Comparison of ENCODE assay signal across 8 cellular contexts in genomic region chr10:130135676-130136213, GRCh38. TPM values are rescaled to one million over a fixed set of nuclear protein-coding genes. Genes with fewer than 3 reads are reported as not detected.
DNase-seq lines count a peak whose midpoint lies in the region; ATAC-seq and TF ChIP-seq lines count a peak whose summit lies in the region.

No MANE protein-coding gene starts in this region.

- H3K4me1 ChIP-seq in hepatocyte (ENCODE audit: insufficient read depth) (peaks cover 15% of the 10 kb centered on the region), spleen (peaks cover 18 to 52% (median 46%) of the 10 kb centered on the region in 6 donors)

- peak overlapping the region; percentile 21 for H3K27ac ChIP-seq in AG04450 (ENCODE audit: low read depth, low read length)
- H3K27ac ChIP-seq in WERI-Rb-1, result peak overlapping the region; percentile 90
- peak overlapping the region; percentile 90 for H3K27ac ChIP-seq in hepatocyte
- peak overlapping the region; percentile 61 to 93 (median 85) for H3K27ac ChIP-seq in spleen

- intact Hi-C loops in spleen (cut with DNase I; ENCODE audit: low total_unique reads), result no loop called here

- CTCF ChIA-PET in AG04450 (lab: Charles Lee), result interaction anchor here (1.1 to 4.9 kb wide), 2 partner anchors 8 to 26 kb away, joined by 11 to 45 read pairs; partner anchors contain the start of gene C10orf143

- POLR2A ChIA-PET in AG04450 (lab: Yijun Ruan, JAX), result interaction anchor here (0.7 to 2.4 kb wide), 2 partner anchors 25 kb away, joined by 3 to 93 read pairs; partner anchors contain the start of gene C10orf143

- H3K79me2 ChIP-seq in hepatocyte, result peaks cover 42% of the 10 kb centered on the region

- WGBS in hepatocyte (ENCODE audit: low lambda C conversion rate, missing lambda C conversion rate), result 39% methylated on average over 15 of the region's 15 CpGs
- 23 to 70% (median 29%) methylated on average over 2 to 15 of the region's 15 CpGs for WGBS in spleen, 5 donors

- H3K36me3 ChIP-seq in WERI-Rb-1 (peaks cover 16% of the 10 kb centered on the region), hepatocyte (replicated peaks; ENCODE audit: insufficient read depth, low read depth) (no peaks in the 10 kb centered on the region), spleen (no peaks in the 10 kb centered on the region)

- H4K20me1 ChIP-seq in hepatocyte (ENCODE audit: insufficient read depth, poor library complexity, severe bottlenecking), result peaks cover 16% of the 10 kb centered on the region

- H3K4me3 ChIP-seq in AG04450 (ENCODE audit: low read depth, low read length) (peak overlapping the region; percentile 81), WERI-Rb-1 (ENCODE audit: low read depth, low read length) (peak overlapping the region; percentile 83), hepatocyte (peak overlapping the region; percentile 22), spleen (peak overlapping the region; percentile 92 to 100 (median 98))

- no peaks in the 10 kb centered on the region for H3K9me2 ChIP-seq in hepatocyte (replicated peaks; ENCODE audit: insufficient read depth)

- H3K9me3 ChIP-seq in AG04450 (ENCODE audit: control insufficient read depth, insufficient read depth, low read length), result no peaks in the 10 kb centered on the region
- no peaks in the 10 kb centered on the region for H3K9me3 ChIP-seq in WERI-Rb-1 (ENCODE audit: severe bottlenecking)
- H3K9me3 ChIP-seq in hepatocyte (ENCODE audit: low read depth), result no peaks in the 10 kb centered on the region
- H3K9me3 ChIP-seq in spleen, result no peaks in the 10 kb centered on the region

- ATAC-seq in GM21723 (IDR thresholded peaks at IDR 0.05; ENCODE audit: unreplicated experiment), result peak; percentile 20
- ATAC-seq in HG02798 (IDR thresholded peaks at IDR 0.05; ENCODE audit: poor library complexity, unreplicated experiment), result no peak

- peak overlapping the region; percentile 92 for H2AFZ ChIP-seq in hepatocyte

- H3K4me2 ChIP-seq in hepatocyte, result peak overlapping the region; percentile 95

- peaks cover 2% of the 10 kb centered on the region for H3K27me3 ChIP-seq in AG04450 (ENCODE audit: control insufficient read depth, insufficient read depth, low read length)
- no peaks in the 10 kb centered on the region for H3K27me3 ChIP-seq in WERI-Rb-1 (ENCODE audit: insufficient read depth, low read depth, severe bottlenecking)
- H3K27me3 ChIP-seq in hepatocyte, result no peaks in the 10 kb centered on the region
- peaks cover 0 to 6% (median 0%) of the 10 kb centered on the region in 7 donors for H3K27me3 ChIP-seq in spleen (replicated peaks in 1 of 7)

- no peak for DNase-seq in AG04450 (ENCODE audit: low read depth, low spot score)
- no peak for DNase-seq in WERI-Rb-1
- no peak for DNase-seq in hepatocyte (ENCODE audit: low spot score)
- DNase-seq in spleen, result no peak
- DNase-seq in effector CD8-positive, alpha-beta T cell (lab: John Stamatoyannopoulos, UW), result no peak
- DNase-seq in SK-N-DZ (ENCODE audit: low spot score), result no peak

- TF ChIP-seq POLR2A in spleen (IDR thresholded peaks at IDR 0.05), result no peak

- no peak for TF ChIP-seq CTCF in AG04450 (IDR thresholded peaks at IDR 0.05; ENCODE audit: low read depth, low read length)
- no peak for TF ChIP-seq CTCF in WERI-Rb-1 (IDR thresholded peaks at IDR 0.05; ENCODE audit: low read depth, low read length)
- no peak for TF ChIP-seq CTCF in hepatocyte (IDR thresholded peaks at IDR 0.05; ENCODE audit: poor library complexity)
- no peak for TF ChIP-seq CTCF in spleen (IDR thresholded peaks at IDR 0.05 in 8 of 11, conservative IDR thresholded peaks at IDR 0.05 in 3 of 11)

RNA-seq across cellular contexts. Expression of gene GLRX3, which starts 0.4 kb away (rescaled TPM):
- polyA plus RNA-seq in AG04450 (2011; rRNA removed), result 91.0 and 126 TPM in 2 replicates
- 12.6 and 24.4 TPM in 2 replicates for polyA minus RNA-seq in AG04450 (2011; rRNA and poly(A)+ RNA removed)
- total RNA-seq in hepatocyte, result 86.5 and 100 TPM in 2 replicates
- polyA plus RNA-seq in hepatocyte, result 90.6 and 95.5 TPM in 2 replicates
- total RNA-seq in spleen, result 10 to 100 TPM; 32.2 to 46.3 (median 38.8) TPM
- 10 to 100 TPM; 41.5 to 63.2 (median 51.7) TPM for polyA plus RNA-seq in spleen
- polyA plus RNA-seq in SK-N-DZ (2014; cell fraction: cytosol; rRNA removed), result 184 and 188 TPM in 2 replicates
- 98.6 and 112 TPM in 2 replicates for polyA plus RNA-seq in SK-N-DZ (2014; cell fraction: nucleus; rRNA removed)

RNA-seq across cellular contexts. Expression of gene C10orf143, which starts 25.1 kb away (rescaled TPM):
- polyA plus RNA-seq in AG04450 (2011; rRNA removed) (1.7 and 1.9 TPM in 2 replicates), hepatocyte (3.0 and 3.6 TPM in 2 replicates), spleen (10 to 100 TPM; 12.9 to 15.6 (median 15.6) TPM)
- polyA minus RNA-seq in AG04450 (2011; rRNA and poly(A)+ RNA removed), result 0.18 and 1.00 TPM in 2 replicates
- total RNA-seq in hepatocyte (0.50 and 2.5 TPM in 2 replicates), spleen (1 to 10 TPM; 2.3 to 7.3 (median 4.5) TPM)
- polyA plus RNA-seq in SK-N-DZ (2014; cell fraction: cytosol; rRNA removed), result 0.15 and 0.20 TPM in 2 replicates
- 0.38 TPM in 1 of 2 replicates, not detected in the other for polyA plus RNA-seq in SK-N-DZ (2014; cell fraction: nucleus; rRNA removed)

Comparison
In these comparisons a context has a peak if more than half of its experiments do, and no peak if none do; other contexts are left out.
1. H3K27ac ChIP-seq: peak in every context shown above with its lines; median percentile 90 in WERI-Rb-1; 90 in hepatocyte; 85 in spleen; 21 in AG04450.
2. H3K4me3 ChIP-seq: peak in every context shown above with its lines; median percentile 98 in spleen; 83 in WERI-Rb-1; 81 in AG04450; 22 in hepatocyte.